ENCODE assay signal across 17 cellular contexts in genomic region chr1:88982055-88982454, GRCh38. TPM values are rescaled to one million over a fixed set of nuclear protein-coding genes. Genes with fewer than 3 reads are reported as not detected.
DNase-seq lines count a peak whose midpoint lies in the region; ATAC-seq, FAIRE-seq and TF ChIP-seq lines count a peak whose summit lies in the region.
"Had no signal": no experiment of that assay in that cellular context is flagged by ENCODE, and none has a peak within 500 bp of the region (broad histone marks: within the 10 kb centered on the region; RNA-seq: fewer than 3 reads in every experiment).

No MANE protein-coding gene starts in this region.

- ATAC-seq in activated T-helper 17 cell treated with anti-CD3 and anti-CD28 coated beads, Interleukin-2, amount 50 U/mL, for 72 hours (replicated peaks), result peak; percentile 47
- no peak for ATAC-seq in gastrocnemius medialis

- H4K20me1 ChIP-seq in fibroblast of lung (ENCODE audit: control insufficient read depth, extremely low read depth, insufficient read depth, low read length), result no peaks in the 10 kb centered on the region

- no peaks in the 10 kb centered on the region for H3K27me3 Mint-ChIP-seq in activated T-helper 17 cell treated with anti-CD3 and anti-CD28 coated beads, Interleukin-2, amount 50 U/mL, for 72 hours

- H3K9ac ChIP-seq in fibroblast of lung (ENCODE audit: insufficient read depth, low read length), result no peak overlapping the region

- in situ Hi-C loops in gastrocnemius medialis (cut with MboI; ENCODE audit: low sequenced_read_pairs in 4 of 4), result no loop called here

- no peaks in the 10 kb centered on the region for H3K27me3 ChIP-seq in fibroblast of lung (ENCODE audit: control insufficient read depth, insufficient read depth, low read length)
- H3K27me3 ChIP-seq in gastrocnemius medialis, result no peaks in the 10 kb centered on the region
- H3K27me3 ChIP-seq: hepatocyte had no signal

- H3K4me1 ChIP-seq in fibroblast of lung (ENCODE audit: control insufficient read depth, extremely low read depth, insufficient read depth, low read length), result peaks cover 5% of the 10 kb centered on the region
- peaks cover 15 to 29% of the 10 kb centered on the region in 2 donors for H3K4me1 ChIP-seq in gastrocnemius medialis
- H3K4me1 ChIP-seq: Caco-2 had no signal

- H3K27ac ChIP-seq in fibroblast of lung (ENCODE audit: insufficient read depth, low read length) (no peak overlapping the region), gastrocnemius medialis (no peak overlapping the region)
- H3K27ac ChIP-seq: hepatocyte had no signal

- intact Hi-C loops in gastrocnemius medialis (cut with DNase I; ENCODE audit: low total_unique reads), result no loop called here

- H3K4me3 ChIP-seq in fibroblast of lung (replicated peaks in 1 of 4; ENCODE audit: control extremely low read depth in 1 of 4, insufficient read depth in 1 of 4, low read depth in 3 of 4, low read length in 4 of 4) (no peak overlapping the region), gastrocnemius medialis (no peak overlapping the region)
- H3K4me3 ChIP-seq: hepatocyte had no signal

- no peak overlapping the region for H2AFZ ChIP-seq in fibroblast of lung (ENCODE audit: low read length)
- H2AFZ ChIP-seq: hepatocyte had no signal

- FAIRE-seq in H54 (lab: Jason Lieb, UNC), result peak; percentile 23
- FAIRE-seq: endometrium, islet of Langerhans had no signal

- TF ChIP-seq CTCF in fibroblast of lung (conservative IDR thresholded peaks at IDR 0.05 in 1 of 2, IDR thresholded peaks at IDR 0.05 in 1 of 2; ENCODE audit: low read depth in 1 of 2, low read length in 2 of 2) (no peak), gastrocnemius medialis (IDR thresholded peaks at IDR 0.05 in 4 of 5, conservative IDR thresholded peaks at IDR 0.05 in 1 of 5) (no peak)

- peak overlapping the region; percentile 71 for H3K27ac Mint-ChIP-seq in activated T-helper 17 cell treated with anti-CD3 and anti-CD28 coated beads, Interleukin-2, amount 50 U/mL, for 72 hours

- TF ChIP-seq POLR2A in H54 (IDR thresholded peaks at IDR 0.05; ENCODE audit: low read depth, low read length) (no peak), gastrocnemius medialis (IDR thresholded peaks at IDR 0.05) (no peak)

- no peak overlapping the region for H3K4me2 ChIP-seq in fibroblast of lung (ENCODE audit: extremely low read depth, insufficient read depth, low read length)
- H3K4me2 ChIP-seq: hepatocyte had no signal

- H3K9me3 Mint-ChIP-seq in activated T-helper 17 cell treated with anti-CD3 and anti-CD28 coated beads, Interleukin-2, amount 50 U/mL, for 72 hours, result no peaks in the 10 kb centered on the region

- H3K9me3 ChIP-seq in fibroblast of lung (ENCODE audit: control insufficient read depth, insufficient read depth, low read depth, low read length) (no peaks in the 10 kb centered on the region), gastrocnemius medialis (no peaks in the 10 kb centered on the region)
- H3K9me3 ChIP-seq: Caco-2 had no signal

- peaks cover 98% of the 10 kb centered on the region for H3K36me3 Mint-ChIP-seq in activated T-helper 17 cell treated with anti-CD3 and anti-CD28 coated beads, Interleukin-2, amount 50 U/mL, for 72 hours (ENCODE audit: low read depth)

- DNase-seq in EH (ENCODE audit: low read depth) (peak; percentile 66), H54 (ENCODE audit: insufficient read length, low spot score) (no peak), fibroblast of lung (ENCODE audit: low read depth in 2 of 2) (peak; percentile 12 to 20), HT-29 (ENCODE audit: low spot score) (no peak), gastrocnemius medialis (no peak), A172 (ENCODE audit: low spot score) (no peak)
- DNase-seq in stimulated activated CD4-positive, alpha-beta T cell treated with anti-CD3 and anti-CD28 coated beads, Interleukin-4, amount 100 ng/mL, for 1 hour, result no peak
- DNase-seq: activated CD4-positive, alpha-beta T cell treated with anti-CD3 and anti-CD28 coated beads, Interleukin-2, amount 50 U/mL, for 4 hours; AML-193; Caco-2; NCI-H1105; NCI-H510A treated with DMSO at 0.1 percent for 48 hours; stimulated activated CD4-positive, alpha-beta T cell treated with anti-CD3 and anti-CD28 coated beads, Interleukin-2, amount 100 ng/mL, for 24 hours had no signal

- H3K79me2 ChIP-seq in fibroblast of lung (ENCODE audit: control insufficient read depth, insufficient read depth, low read length), result peaks cover 22% of the 10 kb centered on the region

- peak overlapping the region; percentile 73 for H3K4me3 Mint-ChIP-seq in activated T-helper 17 cell treated with anti-CD3 and anti-CD28 coated beads, Interleukin-2, amount 50 U/mL, for 72 hours

- H3K36me3 ChIP-seq in fibroblast of lung (ENCODE audit: control insufficient read depth, insufficient read depth, low read length) (no peaks in the 10 kb centered on the region), gastrocnemius medialis (peaks cover 0 to 17% of the 10 kb centered on the region in 2 donors)

- peaks cover 65% of the 10 kb centered on the region for H3K4me1 Mint-ChIP-seq in activated T-helper 17 cell treated with anti-CD3 and anti-CD28 coated beads, Interleukin-2, amount 50 U/mL, for 72 hours

RNA-seq across cellular contexts. Expression of gene KYAT3, which starts 10.4 kb away (rescaled TPM):
- 10 to 100 TPM; 41.8 to 65.1 TPM for total RNA-seq in activated T-helper 17 cell treated with anti-CD3 and anti-CD28 coated beads, Interleukin-2, amount 50 U/mL, for 72 hours
- total RNA-seq in fibroblast of lung (14.1 and 16.7 TPM in 2 replicates), gastrocnemius medialis (1 to 10 TPM; 6.6 to 9.1 (median 7.0) TPM)
- polyA plus RNA-seq in fibroblast of lung, result 43.5 and 55.9 TPM in 2 replicates
- 26.8 and 35.0 TPM in 2 replicates for polyA plus RNA-seq in fibroblast of lung (2012)
- polyA minus RNA-seq in fibroblast of lung (ENCODE audit: low replicate concordance), result 0.70 and 1.3 TPM in 2 replicates
- total RNA-seq in HT-29 (2014; rRNA removed; shearing (Covaris generic)), result 7.3 and 8.8 TPM in 2 replicates
- total RNA-seq in A172 (2014; rRNA removed; shearing (Covaris generic)), result 16.4 and 20.3 TPM in 2 replicates

RNA-seq across cellular contexts. Expression of gene RBMXL1, which starts 10.4 kb away (rescaled TPM):
- 10 to 100 TPM; 25.5 to 27.4 TPM for total RNA-seq in activated T-helper 17 cell treated with anti-CD3 and anti-CD28 coated beads, Interleukin-2, amount 50 U/mL, for 72 hours
- total RNA-seq in fibroblast of lung (11.2 and 12.1 TPM in 2 replicates), gastrocnemius medialis (1 to 10 TPM; 4.9 to 9.2 (median 5.8) TPM)
- polyA plus RNA-seq in fibroblast of lung, result 8.5 and 10.9 TPM in 2 replicates
- polyA plus RNA-seq in fibroblast of lung (2012), result 5.6 and 8.6 TPM in 2 replicates
- 6.1 and 11.0 TPM in 2 replicates for polyA minus RNA-seq in fibroblast of lung (ENCODE audit: low replicate concordance)
- total RNA-seq in HT-29 (2014; rRNA removed; shearing (Covaris generic)), result 8.4 and 9.3 TPM in 2 replicates
- total RNA-seq in A172 (2014; rRNA removed; shearing (Covaris generic)), result 2.2 TPM in 2 replicates

RNA-seq across cellular contexts. Expression of gene GBP3, which starts 40.6 kb away (rescaled TPM):
- 1 to 10 TPM; 5.7 to 7.6 TPM for total RNA-seq in activated T-helper 17 cell treated with anti-CD3 and anti-CD28 coated beads, Interleukin-2, amount 50 U/mL, for 72 hours
- total RNA-seq in fibroblast of lung (44.9 and 46.0 TPM in 2 replicates), gastrocnemius medialis (1 to 10 TPM; 1.5 to 6.6 (median 2.5) TPM)
- polyA plus RNA-seq in fibroblast of lung, result 51.5 and 75.1 TPM in 2 replicates
- polyA plus RNA-seq in fibroblast of lung (2012), result 29.2 and 46.7 TPM in 2 replicates
- 6.8 and 37.8 TPM in 2 replicates for polyA minus RNA-seq in fibroblast of lung (ENCODE audit: low replicate concordance)
- total RNA-seq in HT-29 (2014; rRNA removed; shearing (Covaris generic)), result 8.6 and 9.2 TPM in 2 replicates
- 1.7 and 4.8 TPM in 2 replicates for total RNA-seq in A172 (2014; rRNA removed; shearing (Covaris generic))

Comparison
In these comparisons a context has a peak if more than half of its experiments do, and no peak if none do; other contexts are left out.
1. DNase-seq: peak in EH (single experiment) and fibroblast of lung (2 of 2); none in H54 (single experiment), HT-29 (single experiment), gastrocnemius medialis (0 of 2), A172 (single experiment) and stimulated activated CD4-positive, alpha-beta T cell treated with anti-CD3 and anti-CD28 coated beads, Interleukin-4, amount 100 ng/mL, for 1 hour (single experiment).